Comparison of ENCODE assay signal across 25 cellular contexts in genomic region chr11:1930448-1930802, GRCh38. TPM values are rescaled to one million over a fixed set of nuclear protein-coding genes. Genes with fewer than 3 reads are reported as not detected.
DNase-seq lines count a peak whose midpoint lies in the region; ATAC-seq and TF ChIP-seq lines count a peak whose summit lies in the region.
"Had no signal": no experiment of that assay in that cellular context is flagged by ENCODE, and none has a peak within 500 bp of the region (broad histone marks: within the 10 kb centered on the region; RNA-seq: fewer than 3 reads in every experiment).

No MANE protein-coding gene starts in this region.

- TF ChIP-seq POLR2A in breast epithelium (IDR thresholded peaks at IDR 0.05), result no peak

- peaks cover 22% of the 10 kb centered on the region for H3K27me3 Mint-ChIP-seq in activated naive CD8-positive, alpha-beta T cell treated with anti-CD3 and anti-CD28 coated beads, Interleukin-2, amount 10 ng/mL, durations not matched to agents 7 days and 5 days
- peaks cover 9% of the 10 kb centered on the region for H3K27me3 Mint-ChIP-seq in activated naive CD8-positive, alpha-beta T cell treated with anti-CD3 and anti-CD28 coated beads, Interleukin-2, amount 50 U/mL, for 24 hours
- H3K27me3 Mint-ChIP-seq in nephron (ENCODE audit: low read depth), result no peaks in the 10 kb centered on the region

- intact Hi-C loops in breast epithelium (cut with DNase I; ENCODE audit: low total_unique reads), result no loop called here

- POLR2A ChIA-PET in activated naive CD8-positive, alpha-beta T cell treated with anti-CD3 and anti-CD28 coated beads, Interleukin-2, amount 10 ng/mL, durations not matched to agents 7 days and 5 days (lab: Charles Lee), result no interaction called here

- H3K9me3 Mint-ChIP-seq in activated naive CD8-positive, alpha-beta T cell treated with anti-CD3 and anti-CD28 coated beads, Interleukin-2, amount 10 ng/mL, durations not matched to agents 7 days and 5 days, result no peaks in the 10 kb centered on the region
- H3K9me3 Mint-ChIP-seq in activated naive CD8-positive, alpha-beta T cell treated with anti-CD3 and anti-CD28 coated beads, Interleukin-2, amount 50 U/mL, for 24 hours, result no peaks in the 10 kb centered on the region
- H3K9me3 Mint-ChIP-seq in nephron, result no peaks in the 10 kb centered on the region
- H3K9me3 Mint-ChIP-seq: dendritic cell treated with granulocyte-macrophage colony-stimulating factor and Interleukin-4, amounts not matched to agents 40 ng/mL and 50 ng/mL, for 4 days; H9; T-helper 1 cell treated with Interleukin-12 subunit alpha and Interleukin-12 subunit beta and Interleukin-4 antibody, amounts not matched to agents 30 μg/mL and 1 μg/mL, for 36 hours had no signal

- H3K36me3 ChIP-seq in adipocyte (ENCODE audit: control insufficient read depth, insufficient read depth, low read length, severe bottlenecking) (no peaks in the 10 kb centered on the region), subcutaneous abdominal adipose tissue (ENCODE audit: control insufficient read depth in 5 of 5, insufficient read depth in 5 of 5, low read length in 5 of 5) (no peaks in the 10 kb centered on the region), breast epithelium (no peaks in the 10 kb centered on the region)
- H3K36me3 ChIP-seq: cardiac muscle cell had no signal

- peak; percentile 30 for ATAC-seq in activated naive CD8-positive, alpha-beta T cell treated with anti-CD3 and anti-CD28 coated beads, Interleukin-2, amount 10 ng/mL, durations not matched to agents 7 days and 5 days (ENCODE audit: low read depth)
- no peak for ATAC-seq in activated naive CD8-positive, alpha-beta T cell treated with anti-CD3 and anti-CD28 coated beads, Interleukin-2, amount 50 U/mL, for 24 hours
- no peak for ATAC-seq in GM21360 (IDR thresholded peaks at IDR 0.05; ENCODE audit: unreplicated experiment)

- no peak for DNase-seq in activated naive CD8-positive, alpha-beta T cell treated with anti-CD3 and anti-CD28 coated beads, Interleukin-2, amount 10 ng/mL, durations not matched to agents 7 days and 5 days
- no peak for DNase-seq in activated naive CD8-positive, alpha-beta T cell treated with anti-CD3 and anti-CD28 coated beads, Interleukin-2, amount 50 U/mL, for 24 hours
- DNase-seq in adipocyte (ENCODE audit: low read depth) (no peak), NCI-H2171 (lab: John Stamatoyannopoulos, UW) (no peak), breast epithelium (ENCODE audit: low spot score in 2 of 2) (no peak)
- DNase-seq: activated CD4-positive, alpha-beta T cell treated with anti-CD3 and anti-CD28 coated beads, Interleukin-2, amount 50 U/mL, for 4 hours; activated gamma-delta T cell; amygdala; DMS 273 treated with DMSO at 0.1 percent for 48 hours; H9; IMR-90; NCI-H1105 treated with DMSO at 0.1 percent for 48 hours; NCI-H526; stimulated activated CD4-positive, alpha-beta T cell treated with anti-CD3 and anti-CD28 coated beads, Interleukin-12 subunit alpha, Interleukin-12 subunit beta, amount 100 ng/mL, for 4 hours had no signal

- peaks cover 5% of the 10 kb centered on the region for H3K4me1 Mint-ChIP-seq in activated naive CD8-positive, alpha-beta T cell treated with anti-CD3 and anti-CD28 coated beads, Interleukin-2, amount 10 ng/mL, durations not matched to agents 7 days and 5 days
- peaks cover 2% of the 10 kb centered on the region for H3K4me1 Mint-ChIP-seq in activated naive CD8-positive, alpha-beta T cell treated with anti-CD3 and anti-CD28 coated beads, Interleukin-2, amount 50 U/mL, for 24 hours
- peaks cover 47% of the 10 kb centered on the region for H3K4me1 Mint-ChIP-seq in nephron

- H3K27ac ChIP-seq in subcutaneous abdominal adipose tissue (ENCODE audit: low read depth, low read length) (peak overlapping the region; percentile 15), breast epithelium (peak overlapping the region in 1 of 2 donors; percentile 38)
- H3K27ac ChIP-seq: cardiac muscle cell, VCaP had no signal

- TF ChIP-seq CTCF in nephron (IDR thresholded peaks at IDR 0.05; ENCODE audit: unreplicated experiment in 3 of 3) (no peak), breast epithelium (IDR thresholded peaks at IDR 0.05) (no peak)

- H3K27me3 ChIP-seq in adipocyte (replicated peaks; ENCODE audit: control insufficient read depth, insufficient read depth, low read length) (no peaks in the 10 kb centered on the region), subcutaneous abdominal adipose tissue (ENCODE audit: control insufficient read depth in 5 of 5, insufficient read depth in 4 of 5, low read length in 5 of 5) (peaks cover 12 to 31% (median 20%) of the 10 kb centered on the region in 5 donors), breast epithelium (no peaks in the 10 kb centered on the region)
- H3K27me3 ChIP-seq: cardiac muscle cell had no signal

- H3K4me1 ChIP-seq in adipocyte (ENCODE audit: control insufficient read depth, insufficient read depth, low read length) (peaks cover 43% of the 10 kb centered on the region), subcutaneous abdominal adipose tissue (ENCODE audit: control insufficient read depth in 5 of 5, insufficient read depth in 5 of 5, low read length in 5 of 5) (peaks cover 1 to 70% (median 58%) of the 10 kb centered on the region in 5 donors), breast epithelium (no peaks in the 10 kb centered on the region)

- no peaks in the 10 kb centered on the region for H3K36me3 Mint-ChIP-seq in activated naive CD8-positive, alpha-beta T cell treated with anti-CD3 and anti-CD28 coated beads, Interleukin-2, amount 10 ng/mL, durations not matched to agents 7 days and 5 days
- H3K36me3 Mint-ChIP-seq in activated naive CD8-positive, alpha-beta T cell treated with anti-CD3 and anti-CD28 coated beads, Interleukin-2, amount 50 U/mL, for 24 hours (ENCODE audit: low read depth), result no peaks in the 10 kb centered on the region
- no peaks in the 10 kb centered on the region for H3K36me3 Mint-ChIP-seq in nephron (ENCODE audit: low read depth)

- no peak overlapping the region for H3K27ac Mint-ChIP-seq in activated naive CD8-positive, alpha-beta T cell treated with anti-CD3 and anti-CD28 coated beads, Interleukin-2, amount 10 ng/mL, durations not matched to agents 7 days and 5 days
- no peak overlapping the region for H3K27ac Mint-ChIP-seq in activated naive CD8-positive, alpha-beta T cell treated with anti-CD3 and anti-CD28 coated beads, Interleukin-2, amount 50 U/mL, for 24 hours
- H3K27ac Mint-ChIP-seq in nephron, result peak overlapping the region; percentile 95 to 98 (median 96)
- H3K27ac Mint-ChIP-seq: dendritic cell treated with granulocyte-macrophage colony-stimulating factor and Interleukin-4, amounts not matched to agents 40 ng/mL and 50 ng/mL, for 4 days; T-helper 1 cell treated with Interleukin-12 subunit alpha and Interleukin-12 subunit beta and Interleukin-4 antibody, amounts not matched to agents 30 μg/mL and 1 μg/mL, for 36 hours had no signal

- H3K9ac ChIP-seq in adipocyte (ENCODE audit: low read length), result peak overlapping the region; percentile 72
- H3K9ac ChIP-seq in subcutaneous abdominal adipose tissue (ENCODE audit: low read length in 5 of 5), result no peak overlapping the region

- no peaks in the 10 kb centered on the region for H3K9me3 ChIP-seq in adipocyte (ENCODE audit: control insufficient read depth, low read length)
- H3K9me3 ChIP-seq in subcutaneous abdominal adipose tissue (ENCODE audit: control insufficient read depth in 5 of 5, low read length in 5 of 5), result no peaks in the 10 kb centered on the region
- no peaks in the 10 kb centered on the region for H3K9me3 ChIP-seq in breast epithelium

- no peak overlapping the region for H3K4me3 ChIP-seq in adipocyte (ENCODE audit: low read length)
- H3K4me3 ChIP-seq in subcutaneous abdominal adipose tissue (ENCODE audit: low read depth in 1 of 5, low read length in 5 of 5), result no peak overlapping the region
- H3K4me3 ChIP-seq in breast epithelium, result no peak overlapping the region
- H3K4me3 ChIP-seq: cardiac muscle cell had no signal

- no peak overlapping the region for H3K4me3 Mint-ChIP-seq in activated naive CD8-positive, alpha-beta T cell treated with anti-CD3 and anti-CD28 coated beads, Interleukin-2, amount 10 ng/mL, durations not matched to agents 7 days and 5 days
- H3K4me3 Mint-ChIP-seq in activated naive CD8-positive, alpha-beta T cell treated with anti-CD3 and anti-CD28 coated beads, Interleukin-2, amount 50 U/mL, for 24 hours, result no peak overlapping the region
- peak overlapping the region in 2 of 3 experiments; percentile 9 to 39 for H3K4me3 Mint-ChIP-seq in nephron
- H3K4me3 Mint-ChIP-seq: dendritic cell treated with granulocyte-macrophage colony-stimulating factor and Interleukin-4, amounts not matched to agents 40 ng/mL and 50 ng/mL, for 4 days; H9; T-helper 1 cell treated with Interleukin-12 subunit alpha and Interleukin-12 subunit beta and Interleukin-4 antibody, amounts not matched to agents 30 μg/mL and 1 μg/mL, for 36 hours had no signal

RNA-seq across cellular contexts. Expression of gene TNNT3, which starts 10.9 kb away (rescaled TPM):
- 10 to 100 TPM; 13.7 to 16.7 TPM for total RNA-seq in activated naive CD8-positive, alpha-beta T cell treated with anti-CD3 and anti-CD28 coated beads, Interleukin-2, amount 10 ng/mL, durations not matched to agents 7 days and 5 days
- 1 to 10 TPM; 3.5 to 8.2 (median 3.6) TPM for total RNA-seq in breast epithelium
- total RNA-seq: G401, H9, IMR-90, renal cortical epithelial cell, SK-MEL-5 had no signal

RNA-seq across cellular contexts. Expression of gene MRPL23, which starts 16.7 kb away (rescaled TPM):
- total RNA-seq in activated naive CD8-positive, alpha-beta T cell treated with anti-CD3 and anti-CD28 coated beads, Interleukin-2, amount 10 ng/mL, durations not matched to agents 7 days and 5 days, result 10 to 100 TPM; 76.2 to 77.7 TPM
- 100 to 1,000 TPM; 109 to 171 (median 112) TPM for total RNA-seq in breast epithelium

RNA-seq across cellular contexts. Expression of gene PRR33, which starts 38.7 kb away (rescaled TPM):
- total RNA-seq in activated naive CD8-positive, alpha-beta T cell treated with anti-CD3 and anti-CD28 coated beads, Interleukin-2, amount 10 ng/mL, durations not matched to agents 7 days and 5 days, result not detected
- not detected for total RNA-seq in breast epithelium
- total RNA-seq: cardiac muscle cell, G401, H9, IMR-90, renal cortical epithelial cell, SK-MEL-5, urinary bladder had no signal

Comparison
In these comparisons a context has a peak if more than half of its experiments do, and no peak if none do; other contexts are left out.
1. H3K27ac Mint-ChIP-seq: peak in nephron (3 of 3); none in activated naive CD8-positive, alpha-beta T cell treated with anti-CD3 and anti-CD28 coated beads, Interleukin-2, amount 10 ng/mL, durations not matched to agents 7 days and 5 days (single experiment) and activated naive CD8-positive, alpha-beta T cell treated with anti-CD3 and anti-CD28 coated beads, Interleukin-2, amount 50 U/mL, for 24 hours (single experiment).
2. H3K4me3 Mint-ChIP-seq: peak in nephron (2 of 3); none in activated naive CD8-positive, alpha-beta T cell treated with anti-CD3 and anti-CD28 coated beads, Interleukin-2, amount 10 ng/mL, durations not matched to agents 7 days and 5 days (single experiment) and activated naive CD8-positive, alpha-beta T cell treated with anti-CD3 and anti-CD28 coated beads, Interleukin-2, amount 50 U/mL, for 24 hours (single experiment).